Comparison of ENCODE assay signal across 26 cellular contexts in the genomic region with DNA sequence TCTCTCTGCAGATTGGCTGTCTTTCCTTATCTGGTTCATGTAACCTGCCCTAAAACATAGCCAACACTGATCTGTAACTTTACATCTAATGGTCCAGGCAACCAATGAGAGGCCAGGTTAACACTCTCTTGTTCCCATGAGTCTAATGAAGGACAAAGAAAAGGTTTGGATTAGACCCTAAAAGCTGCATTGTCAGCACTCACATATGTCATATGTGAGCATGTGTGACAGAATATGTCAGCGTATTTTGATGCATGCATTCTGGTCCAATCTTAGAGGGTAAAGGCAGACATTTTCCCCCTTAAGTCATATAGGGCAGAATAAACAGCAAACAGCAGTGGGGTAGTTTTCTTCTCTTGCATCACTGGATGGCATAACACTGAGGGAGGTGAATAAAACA. TPM values are rescaled to one million over a fixed set of nuclear protein-coding genes. Genes with fewer than 3 reads are reported as not detected.
"Had no signal": no experiment of that assay in that cellular context is flagged by ENCODE, and none has a peak within 500 bp of the region (broad histone marks: within the 10 kb centered on the region; RNA-seq: fewer than 3 reads in every experiment).

No MANE protein-coding gene starts in this region.

- H3K9me2 ChIP-seq: SK-N-SH had no signal

- H3K27ac ChIP-seq: RWPE1 had no signal

- ATAC-seq: T-cell had no signal

- FAIRE-seq: RCC 7860 had no signal

- H3K9me3 Mint-ChIP-seq: T-cell had no signal

- H3K27ac Mint-ChIP-seq: T-cell had no signal

- H3K4me3 Mint-ChIP-seq: T-cell had no signal

- H3K9me3 ChIP-seq: SK-N-SH had no signal

- H3K36me3 Mint-ChIP-seq: T-cell had no signal

- DNase-seq: IMR-90, Kasumi-1, KG1, MV-4-11, NCI-H1048, NCI-H1105, NCI-H1417, NCI-H1436 treated with DMSO at 0.1 percent for 48 hours, NCI-H1694, NCI-H187 treated with DMSO at 0.1 percent for 48 hours, NCI-H2029 treated with DMSO at 0.1 percent for 48 hours, NCI-H2171 treated with DMSO at 0.1 percent for 48 hours, NCI-H345, NCI-H446 treated with DMSO at 0.1 percent for 48 hours, NCI-H524, NCI-H526 treated with DMSO at 0.1 percent for 48 hours, NCI-H748 treated with DMSO at 0.1 percent for 48 hours, SHP77, SK-N-SH, SW 1271, T-cell had no signal

- H3K9ac ChIP-seq: SK-N-SH had no signal

- H3K4me2 ChIP-seq: SK-N-SH had no signal

RNA-seq across cellular contexts. Expression of a gene that starts 3.7 kb away (rescaled TPM):
- total RNA-seq: HT-29, MCF 10A, SK-MEL-5, T-cell had no signal
